Comparison of ENCODE assay signal across 10 cellular contexts in the genomic region with DNA sequence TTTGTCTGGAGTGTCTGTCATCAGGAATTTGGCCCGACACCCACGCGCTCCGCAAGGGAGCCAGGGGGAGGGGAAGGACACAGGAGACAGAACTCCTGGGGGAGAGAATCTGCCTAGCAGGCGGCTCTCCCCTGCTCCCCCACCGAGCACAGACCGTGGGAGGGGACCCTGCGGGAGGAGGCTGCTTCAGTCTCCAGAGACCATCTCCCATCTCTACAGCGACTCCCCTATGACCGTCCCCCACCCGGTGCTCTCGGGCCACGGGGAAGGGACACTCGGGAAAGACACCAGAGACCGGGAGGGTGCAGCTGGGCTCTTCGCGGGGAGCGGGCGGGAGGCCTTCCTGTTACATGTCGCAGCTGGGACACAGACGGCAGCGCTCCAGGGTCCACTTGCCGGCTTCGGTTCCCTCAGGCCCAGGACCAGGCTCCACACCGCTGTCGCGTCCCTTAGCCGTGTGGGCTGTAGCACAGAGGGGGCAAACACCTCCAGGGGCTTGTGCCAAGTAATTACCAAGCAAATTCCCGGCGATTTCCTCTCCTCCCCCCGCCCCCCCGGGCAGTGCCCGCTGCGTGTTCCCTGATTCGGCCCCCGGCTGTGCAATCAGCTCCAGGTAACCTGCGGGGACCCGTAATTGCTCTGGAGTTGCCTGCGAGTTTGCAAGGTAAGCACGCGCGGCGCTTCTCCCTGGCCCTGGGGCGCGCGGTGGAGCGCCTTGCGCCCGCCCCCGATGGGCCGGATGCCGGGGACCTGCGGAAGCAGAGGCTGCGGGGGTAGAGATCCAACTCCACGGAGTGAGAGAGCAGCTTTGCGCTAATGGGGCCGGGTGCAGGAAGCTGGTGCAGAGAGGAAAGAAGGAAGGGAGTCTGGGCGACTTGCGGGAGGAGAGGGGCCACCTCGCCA.
A peak's percentile ranks its signal among the peaks of the same experiment; 100 is the strongest.
DNase-seq lines count a peak whose midpoint lies in the region; ATAC-seq, FAIRE-seq and TF ChIP-seq lines count a peak whose summit lies in the region.
"Had no signal": no experiment of that assay in that cellular context is flagged by ENCODE, and none has a peak within 500 bp of the region (broad histone marks: within the 10 kb centered on the region; RNA-seq: fewer than 3 reads in every experiment).

No MANE protein-coding gene starts in this region.

- no peaks in the 10 kb centered on the region for H3K36me3 Mint-ChIP-seq in MCF 10A (ENCODE audit: insufficient read depth, unreplicated experiment)

- H3K27ac ChIP-seq in breast epithelium (no peak overlapping the region), coronary artery (no peak overlapping the region), gastroesophageal sphincter (no peak overlapping the region)
- H3K27ac ChIP-seq: BLaER1 treated with 17β-estradiol and CSF1 and Interleukin-3, amounts not matched to agents 10 nM and 100 nM had no signal

- 25 to 27% methylated on average over 3 to 6 of the region's 60 CpGs for WGBS in gastroesophageal sphincter (ENCODE audit: low coverage in 1 of 2), 2 donors

- no peaks in the 10 kb centered on the region for H3K4me1 Mint-ChIP-seq in MCF 10A (ENCODE audit: insufficient read depth, unreplicated experiment)

- H3K4me3 ChIP-seq in breast epithelium (peak overlapping the region; percentile 16 to 64 (median 53)), coronary artery (peak overlapping the region; percentile 68), gastroesophageal sphincter (peak overlapping the region in 1 of 2 donors; percentile 45)
- H3K4me3 ChIP-seq: BLaER1 treated with 17β-estradiol and CSF1 and Interleukin-3, amounts not matched to agents 10 nM and 100 nM had no signal

- no peak for TF ChIP-seq CTCF in breast epithelium (IDR thresholded peaks at IDR 0.05)
- no peak for TF ChIP-seq CTCF in MCF 10A (IDR thresholded peaks at IDR 0.05; ENCODE audit: unreplicated experiment)
- no peak for TF ChIP-seq CTCF in coronary artery (IDR thresholded peaks at IDR 0.05)
- no peak for TF ChIP-seq CTCF in gastroesophageal sphincter (IDR thresholded peaks at IDR 0.05)

- no peak for DNase-seq in breast epithelium (ENCODE audit: low spot score in 2 of 2)
- DNase-seq in MCF 10A (ENCODE audit: unreplicated experiment) = no peak
- DNase-seq in coronary artery (ENCODE audit: low spot score) = no peak
- peak; percentile 16 for DNase-seq in medulla oblongata (ENCODE audit: extremely low spot score)
- peak; percentile 71 for DNase-seq in urothelium cell line (ENCODE audit: low spot score)
- no peak for DNase-seq in NK-92 treated with Interleukin-12 subunit alpha and Interleukin-12 subunit beta, amount 100 ng/mL, for 24 hours (lab: John Stamatoyannopoulos, UW)
- DNase-seq: effector memory CD8-positive, alpha-beta T cell had no signal

- TF ChIP-seq POLR2A in breast epithelium (IDR thresholded peaks at IDR 0.05) (no peak), gastroesophageal sphincter (IDR thresholded peaks at IDR 0.05) (no peak)

- no peaks in the 10 kb centered on the region for H3K9me3 Mint-ChIP-seq in MCF 10A (ENCODE audit: unreplicated experiment)
- H3K9me3 Mint-ChIP-seq: effector memory CD8-positive, alpha-beta T cell had no signal

- intact Hi-C loops in breast epithelium (cut with DNase I; ENCODE audit: low total_unique reads) = no loop called here
- intact Hi-C loops in MCF 10A (cut with micrococcal nuclease) = no loop called here

- no peak overlapping the region for H3K27ac Mint-ChIP-seq in MCF 10A (ENCODE audit: low read depth, unreplicated experiment)
- H3K27ac Mint-ChIP-seq: effector memory CD8-positive, alpha-beta T cell had no signal

- POLR2A ChIA-PET in MCF 10A (lab: Yijun Ruan, JAX) = no interaction called here

- CTCF ChIA-PET in MCF 10A (lab: Yijun Ruan, JAX) = no interaction called here

- H3K27me3 Mint-ChIP-seq in MCF 10A (ENCODE audit: insufficient read depth, unreplicated experiment) = peaks cover 44% of the 10 kb centered on the region

- H3K36me3 ChIP-seq in breast epithelium (no peaks in the 10 kb centered on the region), gastroesophageal sphincter (no peaks in the 10 kb centered on the region)
- H3K36me3 ChIP-seq: BLaER1 treated with 17β-estradiol and CSF1 and Interleukin-3, amounts not matched to agents 10 nM and 100 nM had no signal

- no TSS peak for BruUV-seq in MCF 10A (replicated peaks; lab: Mats Ljungman, UMichigan)

- H3K4me3 Mint-ChIP-seq in MCF 10A (ENCODE audit: unreplicated experiment) = no peak overlapping the region
- H3K4me3 Mint-ChIP-seq: effector memory CD8-positive, alpha-beta T cell had no signal

- no peak for TF ChIP-seq EP300 in gastroesophageal sphincter (IDR thresholded peaks at IDR 0.05)

- H3K9me3 ChIP-seq in breast epithelium (no peaks in the 10 kb centered on the region), gastroesophageal sphincter (no peaks in the 10 kb centered on the region)

- ATAC-seq in gastroesophageal sphincter (no peak), HG03442 (IDR thresholded peaks at IDR 0.05; ENCODE audit: unreplicated experiment) (no peak)
- ATAC-seq: effector memory CD8-positive, alpha-beta T cell had no signal

- no peak for FAIRE-seq in urothelium cell line (lab: Jason Lieb, UNC)

- H3K27me3 ChIP-seq in breast epithelium (peaks cover 0 to 4% of the 10 kb centered on the region in 2 donors), gastroesophageal sphincter (peaks cover 70% of the 10 kb centered on the region)
- H3K27me3 ChIP-seq: BLaER1 treated with 17β-estradiol and CSF1 and Interleukin-3, amounts not matched to agents 10 nM and 100 nM had no signal

- no peaks in the 10 kb centered on the region for H3K4me1 ChIP-seq in breast epithelium
- peaks cover 0 to 15% (median 7%) of the 10 kb centered on the region in 3 donors for H3K4me1 ChIP-seq in gastroesophageal sphincter
- H3K4me1 ChIP-seq: BLaER1 treated with 17β-estradiol and CSF1 and Interleukin-3, amounts not matched to agents 10 nM and 100 nM had no signal

Comparison
In these comparisons a context has a peak if more than half of its experiments do, and no peak if none do; other contexts are left out.
1. DNase-seq: peak in medulla oblongata (single experiment) and urothelium cell line (single experiment); none in breast epithelium (0 of 2), MCF 10A (single experiment), coronary artery (single experiment) and NK-92 treated with Interleukin-12 subunit alpha and Interleukin-12 subunit beta, amount 100 ng/mL, for 24 hours (single experiment).